11 cellular contexts compared by ENCODE assay signal in the genomic region with DNA sequence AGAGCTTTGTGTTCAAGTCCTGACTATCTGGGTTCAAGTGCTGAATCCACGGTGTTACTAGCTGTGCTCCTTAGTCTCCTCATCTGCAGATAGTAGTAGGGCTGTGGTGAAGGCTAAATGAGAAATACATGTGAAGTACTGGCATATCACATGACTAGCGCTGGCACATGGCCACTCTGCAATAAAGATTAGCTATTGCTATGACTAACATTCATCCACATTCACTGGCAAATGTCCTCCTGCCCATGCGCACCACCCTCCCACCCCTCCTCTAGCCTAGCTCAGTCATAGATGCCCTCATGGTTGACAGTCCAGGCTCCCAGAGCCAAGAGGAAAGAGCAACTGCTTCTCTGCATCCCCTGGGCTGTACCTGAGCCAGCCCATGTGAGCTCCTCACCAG. TPM values are rescaled to one million over a fixed set of nuclear protein-coding genes. Genes with fewer than 3 reads are reported as not detected.
A peak's percentile ranks its signal among the peaks of the same experiment; 100 is the strongest.
DNase-seq lines count a peak whose midpoint lies in the region; ATAC-seq and TF ChIP-seq lines count a peak whose summit lies in the region.
"Had no signal": no experiment of that assay in that cellular context is flagged by ENCODE, and none has a peak within 500 bp of the region (broad histone marks: within the 10 kb centered on the region; RNA-seq: fewer than 3 reads in every experiment).

No MANE protein-coding gene starts in this region.

- no peak for TF ChIP-seq CTCF in right atrium auricular region (IDR thresholded peaks at IDR 0.05)

- no peak overlapping the region for H3K4me3 ChIP-seq in right atrium auricular region

- no peaks in the 10 kb centered on the region for H3K27me3 ChIP-seq in right atrium auricular region

- H3K36me3 ChIP-seq in right atrium auricular region = peaks cover 14% of the 10 kb centered on the region

- DNase-seq in Right ventricle myocardium inferior (ENCODE audit: missing footprints) (no peak), right atrium auricular region (ENCODE audit: low spot score) (no peak), amniotic epithelial cell (ENCODE audit: low read depth) (peak; percentile 98), hepatic stellate cell (ENCODE audit: low spot score) (peak; percentile 69)
- DNase-seq in stimulated activated CD4-positive, alpha-beta T cell treated with anti-CD3 and anti-CD28 coated beads, Interleukin-4, amount 100 ng/mL, for 1 hour = no peak
- no peak for DNase-seq in activated CD4-positive, alpha-beta T cell treated with anti-CD3 and anti-CD28 coated beads for 48 hours
- DNase-seq: activated CD4-positive, CD25-positive, alpha-beta regulatory T cell; Caco-2; stimulated activated CD4-positive, alpha-beta T cell treated with anti-CD3 and anti-CD28 coated beads, Interleukin-4, amount 100 ng/mL, for 4 hours had no signal

- peak overlapping the region in 1 of 2 donors; percentile 2 for H3K27ac ChIP-seq in right atrium auricular region

- ATAC-seq in Right ventricle myocardium inferior = peak; percentile 34
- ATAC-seq in GM18519 (IDR thresholded peaks at IDR 0.05; ENCODE audit: low FRiP score, unreplicated experiment) = no peak
- no peak for ATAC-seq in HG03439 (IDR thresholded peaks at IDR 0.05; ENCODE audit: unreplicated experiment)

- no peaks in the 10 kb centered on the region for H3K9me3 ChIP-seq in right atrium auricular region
- H3K9me3 ChIP-seq: Caco-2 had no signal

- intact Hi-C loops in Right ventricle myocardium inferior (cut with DNase I) = no loop called here

- H3K4me1 ChIP-seq in right atrium auricular region = peaks cover 0 to 51% of the 10 kb centered on the region in 2 donors
- H3K4me1 ChIP-seq: Caco-2 had no signal

RNA-seq across cellular contexts. Expression of a gene that starts 8.5 kb away (rescaled TPM):
- total RNA-seq in Right ventricle myocardium inferior = 1.0 TPM
- 1 to 10 TPM; 3.5 to 4.5 TPM for total RNA-seq in right atrium auricular region

RNA-seq across cellular contexts. Expression of a gene that starts 15.8 kb away (rescaled TPM):
- total RNA-seq in Right ventricle myocardium inferior = 53.9 TPM
- total RNA-seq in right atrium auricular region = 10 to 100 TPM; 62.0 to 81.6 TPM

RNA-seq across cellular contexts. Expression of a gene that starts 22.5 kb away (rescaled TPM):
- 383 TPM for total RNA-seq in Right ventricle myocardium inferior
- total RNA-seq in right atrium auricular region = 100 to 1,000 TPM; 353 to 356 TPM

RNA-seq across cellular contexts. Expression of a gene that starts 44.8 kb away (rescaled TPM):
- 18.1 TPM for total RNA-seq in Right ventricle myocardium inferior
- total RNA-seq in right atrium auricular region = 10 to 100 TPM; 24.3 to 25.6 TPM

RNA-seq across cellular contexts. Expression of a gene that starts 49.6 kb away (rescaled TPM):
- not detected for total RNA-seq in Right ventricle myocardium inferior
- total RNA-seq in right atrium auricular region = under 1 TPM in 1 of 2 donors, not detected in 1; 0.41 TPM
- total RNA-seq: Caco-2 had no signal

Comparison
In these comparisons a context has a peak if more than half of its experiments do, and no peak if none do; other contexts are left out.
1. DNase-seq: peak in amniotic epithelial cell (single experiment) and hepatic stellate cell (single experiment); none in Right ventricle myocardium inferior (single experiment), right atrium auricular region (single experiment), stimulated activated CD4-positive, alpha-beta T cell treated with anti-CD3 and anti-CD28 coated beads, Interleukin-4, amount 100 ng/mL, for 1 hour (single experiment) and activated CD4-positive, alpha-beta T cell treated with anti-CD3 and anti-CD28 coated beads for 48 hours (single experiment).